In genomic region chr19:6730153-6730804, GRCh38 we compare ENCODE assay signal across 1 cellular context.
A peak's percentile ranks its signal among the peaks of the same experiment; 100 is the strongest.
TF ChIP-seq lines count a peak whose summit lies in the region.

No MANE protein-coding gene starts in this region.

TF ChIP-seq in HepG2, 621 proteins besides CTCF, POLR2A, EP300 and RAD21 (continued from another document and continues in another):
- TF ChIP-seq ATF6 (CRISPR knock-in tag; conservative IDR thresholded peaks at IDR 0.05) (no peak), HOXD1 (CRISPR knock-in tag; IDR thresholded peaks at IDR 0.05) (no peak), FOXK1 (CRISPR knock-in tag; IDR thresholded peaks at IDR 0.05; ENCODE audit: borderline replicate concordance, low read depth) (peak; percentile 78; the same call in 1 of the 2 replicates), SP4 (CRISPR knock-in tag; IDR thresholded peaks at IDR 0.05) (peak; percentile 87), ZKSCAN5 (CRISPR knock-in tag; IDR thresholded peaks at IDR 0.05) (peak; percentile 96), RBM39 (IDR thresholded peaks at IDR 0.05; ENCODE audit: low read depth, low read length, poor library complexity, severe bottlenecking) (peak; percentile 80), ZNF350 (CRISPR knock-in tag; IDR thresholded peaks at IDR 0.05; ENCODE audit: borderline replicate concordance, low read depth) (peak; percentile 66), IKZF4 (CRISPR knock-in tag; IDR thresholded peaks at IDR 0.05; ENCODE audit: borderline replicate concordance, low read depth, not compliant biosample characterization) (no peak), TEAD3 (CRISPR knock-in tag; optimal IDR thresholded peaks at IDR 0.05; ENCODE audit: borderline replicate concordance) (peak; percentile 67), NAIF1 (CRISPR knock-in tag; IDR thresholded peaks at IDR 0.05; ENCODE audit: borderline replicate concordance) (0 out of 2 replicates have a peak, but pooled peaks have one; percentile 3), RBM22 (optimal IDR thresholded peaks at IDR 0.05; ENCODE audit: low read length) (no peak), CREB1 (IDR thresholded peaks at IDR 0.05) (peak; percentile 54), CREB1 (CRISPR knock-in tag; IDR thresholded peaks at IDR 0.05) (no peak), ZNF644 (CRISPR knock-in tag; IDR thresholded peaks at IDR 0.05; ENCODE audit: low read depth) (0 out of 2 replicates have a peak, but pooled peaks have one; percentile 13), NFYB (CRISPR knock-in tag; IDR thresholded peaks at IDR 0.05) (no peak), ZBTB44 (CRISPR knock-in tag; IDR thresholded peaks at IDR 0.05) (0 out of 2 replicates have a peak, but pooled peaks have one; percentile 25), ARNTL (CRISPR knock-in tag; IDR thresholded peaks at IDR 0.05) (0 out of 2 replicates have a peak, but pooled peaks have one; percentile 32), THAP11 (CRISPR knock-in tag; IDR thresholded peaks at IDR 0.05) (peak; percentile 81), BCL6 (CRISPR knock-in tag; IDR thresholded peaks at IDR 0.05) (peak; percentile 68), DRAP1 (CRISPR knock-in tag; IDR thresholded peaks at IDR 0.05) (peak; percentile 74), NCOR1 (IDR thresholded peaks at IDR 0.05; ENCODE audit: borderline replicate concordance, low read length) (peak; percentile 62; the same call in 1 of the 2 replicates), GABPB1 (CRISPR knock-in tag; IDR thresholded peaks at IDR 0.05) (peak; percentile 76), POLR2AphosphoS5 (IDR thresholded peaks at IDR 0.05; ENCODE audit: low read depth, low read length) (peak; percentile 61; the same call in 1 of the 2 replicates), DBP (CRISPR knock-in tag; IDR thresholded peaks at IDR 0.05; ENCODE audit: not compliant biosample characterization) (no peak), MEIS2 (CRISPR knock-in tag; IDR thresholded peaks at IDR 0.05) (peak; percentile 68; the same call in 1 of the 2 replicates), HNF4G (IDR thresholded peaks at IDR 0.05; ENCODE audit: borderline replicate concordance, low read depth, low read length) (no peak), HNF4G (CRISPR knock-in tag; IDR thresholded peaks at IDR 0.05; ENCODE audit: borderline replicate concordance, low read depth) (0 out of 2 replicates have a peak, but pooled peaks have one; percentile 40), UBTF (CRISPR knock-in tag; IDR thresholded peaks at IDR 0.05) (peak; percentile 18; the same call in 1 of the 2 replicates), CREBL2 (CRISPR knock-in tag; IDR thresholded peaks at IDR 0.05; ENCODE audit: borderline replicate concordance) (no peak), ETS1 (CRISPR knock-in tag; IDR thresholded peaks at IDR 0.05) (0 out of 2 replicates have a peak, but pooled peaks have one; percentile 17), MXI1 (IDR thresholded peaks at IDR 0.05; ENCODE audit: borderline replicate concordance, low read depth, low read length) (peak; percentile 80; the same call in 1 of the 3 replicates), GMEB1 (CRISPR knock-in tag; IDR thresholded peaks at IDR 0.05; ENCODE audit: borderline replicate concordance) (0 out of 2 replicates have a peak, but pooled peaks have one; percentile 7), KMT2B (CRISPR knock-in tag; IDR thresholded peaks at IDR 0.05) (peak; percentile 74; the same call in 1 of the 2 replicates), ZNF879 (CRISPR knock-in tag; IDR thresholded peaks at IDR 0.05) (no peak), DPF2 (CRISPR knock-in tag; IDR thresholded peaks at IDR 0.05; ENCODE audit: borderline replicate concordance, low read depth) (0 out of 2 replicates have a peak, but pooled peaks have one; percentile 40), ZFY (CRISPR knock-in tag; IDR thresholded peaks at IDR 0.05) (peak; percentile 63), ZNF777 (CRISPR knock-in tag; IDR thresholded peaks at IDR 0.05) (peak; percentile 23; the same call in 1 of the 2 replicates), KLF6 (CRISPR knock-in tag; IDR thresholded peaks at IDR 0.05) (peak; percentile 89), YEATS2 (CRISPR knock-in tag; IDR thresholded peaks at IDR 0.05; ENCODE audit: borderline replicate concordance) (peak; percentile 65; the same call in 1 of the 2 replicates), FOXA1 (IDR thresholded peaks at IDR 0.05) (no peak), FOXA1 (CRISPR knock-in tag; IDR thresholded peaks at IDR 0.05) (peak; percentile 83), SP5 (CRISPR knock-in tag; IDR thresholded peaks at IDR 0.05; ENCODE audit: borderline replicate concordance, low read depth) (peak; percentile 82; the same call in 1 of the 2 replicates), TFAP4 (IDR thresholded peaks at IDR 0.05; ENCODE audit: borderline replicate concordance, low read depth) (peak; percentile 36; the same call in 1 of the 2 replicates), RFXAP (CRISPR knock-in tag; IDR thresholded peaks at IDR 0.05; ENCODE audit: borderline replicate concordance) (peak; percentile 81; the same call in 1 of the 2 replicates), ZNF230 (CRISPR knock-in tag; IDR thresholded peaks at IDR 0.05) (no peak), HOXA7 (CRISPR knock-in tag; IDR thresholded peaks at IDR 0.05) (no peak), MIER3 (CRISPR knock-in tag; IDR thresholded peaks at IDR 0.05; ENCODE audit: borderline replicate concordance) (peak; percentile 80; the same call in 1 of the 2 replicates), ZNF530 (CRISPR knock-in tag; IDR thresholded peaks at IDR 0.05; ENCODE audit: low read depth) (no peak), RELA (CRISPR knock-in tag; IDR thresholded peaks at IDR 0.05) (peak; percentile 77), DMAP1 (CRISPR knock-in tag; IDR thresholded peaks at IDR 0.05) (no peak), TFDP1 (CRISPR knock-in tag; IDR thresholded peaks at IDR 0.05; ENCODE audit: borderline replicate concordance) (peak; percentile 82), TGIF2 (CRISPR knock-in tag; IDR thresholded peaks at IDR 0.05) (peak; percentile 80), ZNF670 (CRISPR knock-in tag; IDR thresholded peaks at IDR 0.05; ENCODE audit: borderline replicate concordance) (peak; percentile 74; the same call in 1 of the 2 replicates), LCORL (IDR thresholded peaks at IDR 0.05) (no peak), LCORL (CRISPR knock-in tag; IDR thresholded peaks at IDR 0.05) (peak; percentile 81; the same call in 1 of the 2 replicates), NR2C2 (CRISPR knock-in tag; IDR thresholded peaks at IDR 0.05; ENCODE audit: borderline replicate concordance) (peak; percentile 67), ZNF746 (CRISPR knock-in tag; IDR thresholded peaks at IDR 0.05) (peak; percentile 91)
